ENCODE assay signal across 18 cellular contexts in the genomic region with DNA sequence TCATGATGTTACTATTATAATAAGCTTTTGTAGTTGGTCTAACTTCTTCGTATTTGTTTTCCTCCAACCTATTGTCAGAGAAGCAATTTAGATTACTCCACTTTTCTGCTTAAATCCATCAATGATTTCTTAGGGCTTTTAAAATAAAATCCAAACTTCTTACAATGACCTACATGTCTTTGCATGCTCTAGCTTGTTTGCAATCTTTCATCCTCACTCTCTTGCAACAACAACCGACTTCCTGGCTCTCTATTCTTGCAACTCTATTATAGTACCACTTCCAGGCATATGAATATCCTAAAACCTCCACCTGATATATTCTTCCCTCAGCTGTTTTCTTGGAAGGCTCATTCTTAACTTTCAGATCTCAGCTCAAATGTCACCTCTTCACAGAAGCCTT.
DNase-seq lines count a peak whose midpoint lies in the region; ATAC-seq, FAIRE-seq and TF ChIP-seq lines count a peak whose summit lies in the region.
"Had no signal": no experiment of that assay in that cellular context is flagged by ENCODE, and none has a peak within 500 bp of the region (broad histone marks: within the 10 kb centered on the region; RNA-seq: fewer than 3 reads in every experiment).

No MANE protein-coding gene starts in this region.

- H3K9ac ChIP-seq in SU-DHL-6 (ENCODE audit: low read length): no peak overlapping the region

- H3K36me3 ChIP-seq in SU-DHL-6 (ENCODE audit: low read length) (no peaks in the 10 kb centered on the region), bronchial epithelial cell (ENCODE audit: control insufficient read depth, insufficient read depth, low read length) (no peaks in the 10 kb centered on the region), psoas muscle (ENCODE audit: insufficient read depth in 1 of 2, low read depth in 1 of 2) (no peaks in the 10 kb centered on the region)
- H3K36me3 ChIP-seq: HAP-1 had no signal

- FAIRE-seq in bronchial epithelial cell (lab: Jason Lieb, UNC): no peak
- FAIRE-seq: GM12891, GM18507, H54 had no signal

- TF ChIP-seq CTCF in SU-DHL-6 (IDR thresholded peaks at IDR 0.05; ENCODE audit: insufficient read depth, low read length, poor library complexity, severe bottlenecking) (no peak), bronchial epithelial cell (IDR thresholded peaks at IDR 0.05; ENCODE audit: insufficient read depth, low read length, severe bottlenecking) (no peak), foreskin keratinocyte (conservative IDR thresholded peaks at IDR 0.05) (no peak), psoas muscle (IDR thresholded peaks at IDR 0.05) (no peak)

- H3K27ac ChIP-seq in SU-DHL-6 (ENCODE audit: low read depth, low read length): no peak overlapping the region
- H3K27ac ChIP-seq in foreskin keratinocyte: no peak overlapping the region
- H3K27ac ChIP-seq in psoas muscle: no peak overlapping the region

- H4K20me1 ChIP-seq in SU-DHL-6 (ENCODE audit: low read depth, low read length): no peaks in the 10 kb centered on the region

- H3K4me3 ChIP-seq in SU-DHL-6 (ENCODE audit: insufficient read depth, low read length, poor library complexity, severe bottlenecking) (no peak overlapping the region), bronchial epithelial cell (ENCODE audit: low read depth, low read length) (no peak overlapping the region), psoas muscle (no peak overlapping the region)
- H3K4me3 ChIP-seq: HAP-1 had no signal

- no peaks in the 10 kb centered on the region for H3K79me2 ChIP-seq in SU-DHL-6 (ENCODE audit: insufficient read depth, low read length)

- H3K9me2 ChIP-seq in SU-DHL-6 (replicated peaks; ENCODE audit: insufficient read depth, low read length): no peaks in the 10 kb centered on the region

- WGBS in psoas muscle, 3 donors: 73 to 82% (median 78%) methylated on average over 2 of the region's 2 CpGs

- no peaks in the 10 kb centered on the region for H3K27me3 ChIP-seq in SU-DHL-6 (ENCODE audit: low read length)
- H3K27me3 ChIP-seq in bronchial epithelial cell (ENCODE audit: control insufficient read depth, insufficient read depth, low read length): no peaks in the 10 kb centered on the region
- no peaks in the 10 kb centered on the region for H3K27me3 ChIP-seq in foreskin keratinocyte
- H3K27me3 ChIP-seq in psoas muscle (ENCODE audit: insufficient read depth in 3 of 3, low read length in 2 of 3): no peaks in the 10 kb centered on the region

- peak; percentile 67 for DNase-seq in bronchial epithelial cell (ENCODE audit: low read depth)
- peak; percentile 7 to 67 for DNase-seq in foreskin keratinocyte
- no peak for DNase-seq in psoas muscle
- no peak for DNase-seq in NCI-H2196 (lab: John Stamatoyannopoulos, UW; ENCODE audit: unreplicated experiment)
- DNase-seq: C1 segment of cervical spinal cord; Calu3; CD4-positive, alpha-beta memory T cell; COR-L47; DMS79 treated with DMSO at 0.1 percent for 48 hours; GF-D8; GOT3; HFFc6 had no signal

- no peaks in the 10 kb centered on the region for H3K9me3 ChIP-seq in SU-DHL-6 (ENCODE audit: insufficient read depth, low read length)
- no peaks in the 10 kb centered on the region for H3K9me3 ChIP-seq in psoas muscle
- H3K9me3 ChIP-seq: HAP-1 had no signal

- H2AFZ ChIP-seq in SU-DHL-6 (ENCODE audit: low read depth, low read length, severe bottlenecking): peak overlapping the region; percentile 56

- no peak overlapping the region for H3K4me2 ChIP-seq in SU-DHL-6 (ENCODE audit: low read depth, low read length, poor library complexity, severe bottlenecking)

- intact Hi-C loops in psoas muscle (cut with DNase I): no loop called here

- no peaks in the 10 kb centered on the region for H3K4me1 ChIP-seq in foreskin keratinocyte
- no peaks in the 10 kb centered on the region for H3K4me1 ChIP-seq in psoas muscle
- H3K4me1 ChIP-seq: HAP-1 had no signal

- ATAC-seq in foreskin keratinocyte (no peak), psoas muscle (no peak), GM19467 (IDR thresholded peaks at IDR 0.05; ENCODE audit: unreplicated experiment) (no peak)

- H3F3A ChIP-seq in SU-DHL-6 (ENCODE audit: insufficient read depth): no peaks in the 10 kb centered on the region

Comparison
In these comparisons a context has a peak if more than half of its experiments do, and no peak if none do; other contexts are left out.
1. DNase-seq: peak in bronchial epithelial cell (single experiment) and foreskin keratinocyte (2 of 2); none in psoas muscle (0 of 2) and NCI-H2196 (single experiment).